1 cellular context compared by ENCODE assay signal in the genomic region with DNA sequence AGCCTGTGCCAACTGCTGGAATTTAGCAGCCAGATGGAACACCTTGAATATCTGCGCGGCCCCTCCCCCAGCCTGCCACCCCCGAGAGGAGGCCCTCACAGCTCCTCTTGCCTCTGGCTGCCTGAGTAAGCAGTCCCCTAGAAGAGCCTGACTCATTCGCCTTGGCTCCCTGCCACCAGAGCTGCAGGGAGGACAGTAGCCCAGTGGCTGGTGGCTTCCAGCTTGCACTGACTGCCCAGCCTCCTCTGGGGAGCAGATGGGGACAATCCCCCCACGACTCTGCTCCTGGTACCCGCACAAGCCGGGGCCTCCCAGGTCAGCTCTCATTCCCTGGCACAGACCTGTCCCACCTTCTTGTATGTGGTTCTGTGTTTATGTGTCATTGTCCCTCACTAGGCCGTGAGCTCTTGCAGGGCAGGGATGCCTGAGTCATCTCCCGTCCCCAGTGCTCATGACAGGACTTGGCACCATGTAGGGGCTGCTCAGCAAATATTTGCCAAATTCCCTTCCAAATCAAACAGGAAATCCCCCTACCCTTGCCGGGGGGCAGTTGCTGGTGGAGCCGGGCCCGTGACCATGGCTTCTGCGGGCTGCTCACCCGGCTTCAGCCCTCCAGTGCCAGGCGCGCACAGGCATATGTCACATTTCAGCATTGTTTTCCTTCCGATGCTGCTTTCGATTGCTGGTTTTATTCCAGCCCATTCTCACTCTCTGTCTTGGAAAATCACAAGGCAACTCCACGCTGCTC.
TF ChIP-seq lines count a peak whose summit lies in the region.

No MANE protein-coding gene starts in this region.

TF ChIP-seq in GM23338, 12 proteins besides CTCF, POLR2A, EP300 and RAD21 (continued from another document):
- TF ChIP-seq, protein P1, sequence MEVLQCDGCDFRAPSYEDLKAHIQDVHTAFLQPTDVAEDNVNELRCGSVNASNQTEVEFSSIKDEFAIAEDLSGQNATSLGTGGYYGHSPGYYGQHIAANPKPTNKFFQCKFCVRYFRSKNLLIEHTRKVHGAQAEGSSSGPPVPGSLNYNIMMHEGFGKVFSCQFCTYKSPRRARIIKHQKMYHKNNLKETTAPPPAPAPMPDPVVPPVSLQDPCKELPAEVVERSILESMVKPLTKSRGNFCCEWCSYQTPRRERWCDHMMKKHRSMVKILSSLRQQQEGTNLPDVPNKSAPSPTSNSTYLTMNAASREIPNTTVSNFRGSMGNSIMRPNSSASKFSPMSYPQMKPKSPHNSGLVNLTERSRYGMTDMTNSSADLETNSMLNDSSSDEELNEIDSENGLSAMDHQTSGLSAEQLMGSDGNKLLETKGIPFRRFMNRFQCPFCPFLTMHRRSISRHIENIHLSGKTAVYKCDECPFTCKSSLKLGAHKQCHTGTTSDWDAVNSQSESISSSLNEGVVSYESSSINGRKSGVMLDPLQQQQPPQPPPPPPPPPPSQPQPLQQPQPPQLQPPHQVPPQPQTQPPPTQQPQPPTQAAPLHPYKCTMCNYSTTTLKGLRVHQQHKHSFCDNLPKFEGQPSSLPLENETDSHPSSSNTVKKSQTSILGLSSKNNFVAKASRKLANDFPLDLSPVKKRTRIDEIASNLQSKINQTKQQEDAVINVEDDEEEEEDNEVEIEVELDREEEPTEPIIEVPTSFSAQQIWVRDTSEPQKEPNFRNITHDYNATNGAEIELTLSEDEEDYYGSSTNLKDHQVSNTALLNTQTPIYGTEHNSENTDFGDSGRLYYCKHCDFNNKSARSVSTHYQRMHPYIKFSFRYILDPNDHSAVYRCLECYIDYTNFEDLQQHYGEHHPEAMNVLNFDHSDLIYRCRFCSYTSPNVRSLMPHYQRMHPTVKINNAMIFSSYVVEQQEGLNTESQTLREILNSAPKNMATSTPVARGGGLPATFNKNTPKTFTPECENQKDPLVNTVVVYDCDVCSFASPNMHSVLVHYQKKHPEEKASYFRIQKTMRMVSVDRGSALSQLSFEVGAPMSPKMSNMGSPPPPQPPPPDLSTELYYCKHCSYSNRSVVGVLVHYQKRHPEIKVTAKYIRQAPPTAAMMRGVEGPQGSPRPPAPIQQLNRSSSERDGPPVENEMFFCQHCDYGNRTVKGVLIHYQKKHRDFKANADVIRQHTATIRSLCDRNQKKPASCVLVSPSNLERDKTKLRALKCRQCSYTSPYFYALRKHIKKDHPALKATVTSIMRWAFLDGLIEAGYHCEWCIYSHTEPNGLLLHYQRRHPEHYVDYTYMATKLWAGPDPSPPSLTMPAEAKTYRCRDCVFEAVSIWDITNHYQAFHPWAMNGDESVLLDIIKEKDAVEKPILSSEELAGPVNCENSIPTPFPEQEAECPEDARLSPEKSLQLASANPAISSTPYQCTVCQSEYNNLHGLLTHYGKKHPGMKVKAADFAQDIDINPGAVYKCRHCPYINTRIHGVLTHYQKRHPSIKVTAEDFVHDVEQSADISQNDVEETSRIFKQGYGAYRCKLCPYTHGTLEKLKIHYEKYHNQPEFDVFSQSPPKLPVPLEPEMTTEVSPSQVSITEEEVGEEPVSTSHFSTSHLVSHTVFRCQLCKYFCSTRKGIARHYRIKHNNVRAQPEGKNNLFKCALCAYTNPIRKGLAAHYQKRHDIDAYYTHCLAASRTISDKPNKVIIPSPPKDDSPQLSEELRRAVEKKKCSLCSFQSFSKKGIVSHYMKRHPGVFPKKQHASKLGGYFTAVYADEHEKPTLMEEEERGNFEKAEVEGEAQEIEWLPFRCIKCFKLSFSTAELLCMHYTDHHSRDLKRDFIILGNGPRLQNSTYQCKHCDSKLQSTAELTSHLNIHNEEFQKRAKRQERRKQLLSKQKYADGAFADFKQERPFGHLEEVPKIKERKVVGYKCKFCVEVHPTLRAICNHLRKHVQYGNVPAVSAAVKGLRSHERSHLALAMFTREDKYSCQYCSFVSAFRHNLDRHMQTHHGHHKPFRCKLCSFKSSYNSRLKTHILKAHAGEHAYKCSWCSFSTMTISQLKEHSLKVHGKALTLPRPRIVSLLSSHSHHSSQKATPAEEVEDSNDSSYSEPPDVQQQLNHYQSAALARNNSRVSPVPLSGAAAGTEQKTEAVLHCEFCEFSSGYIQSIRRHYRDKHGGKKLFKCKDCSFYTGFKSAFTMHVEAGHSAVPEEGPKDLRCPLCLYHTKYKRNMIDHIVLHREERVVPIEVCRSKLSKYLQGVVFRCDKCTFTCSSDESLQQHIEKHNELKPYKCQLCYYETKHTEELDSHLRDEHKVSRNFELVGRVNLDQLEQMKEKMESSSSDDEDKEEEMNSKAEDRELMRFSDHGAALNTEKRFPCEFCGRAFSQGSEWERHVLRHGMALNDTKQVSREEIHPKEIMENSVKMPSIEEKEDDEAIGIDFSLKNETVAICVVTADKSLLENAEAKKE (CRISPR knock-in tag; IDR thresholded peaks at IDR 0.05): no peak
- TF ChIP-seq EZH2phosphoT487 (IDR thresholded peaks at IDR 0.05; ENCODE audit: unreplicated experiment): no peak
- TF ChIP-seq ZNF331 (CRISPR knock-in tag; IDR thresholded peaks at IDR 0.05; ENCODE audit: low read depth): no peak
- TF ChIP-seq CREB1 (CRISPR knock-in tag; IDR thresholded peaks at IDR 0.05; ENCODE audit: low read depth): no peak
- no peak for TF ChIP-seq EZH2 (IDR thresholded peaks at IDR 0.05; ENCODE audit: low read depth, unreplicated experiment)
